Comparison of ENCODE assay signal across 9 cellular contexts in the genomic region with DNA sequence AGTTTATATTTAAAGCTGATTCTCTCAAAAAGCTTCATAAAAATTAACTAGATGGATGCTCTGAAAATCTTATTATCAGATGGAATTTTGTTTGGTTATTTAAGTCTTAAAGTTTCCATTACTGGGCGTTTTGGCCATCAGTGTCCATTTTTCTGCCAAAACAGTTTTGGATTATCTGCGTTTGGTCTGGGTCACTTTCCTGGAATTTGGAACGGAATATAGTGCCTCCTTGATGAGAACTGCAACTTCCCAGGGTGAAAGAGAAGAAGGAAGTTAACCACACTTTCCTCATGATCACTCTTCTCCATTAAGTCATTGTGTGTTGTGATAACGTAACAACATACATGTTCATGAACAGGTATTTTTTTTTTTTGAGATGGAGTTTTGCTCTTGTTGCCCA.
"Had no signal": no experiment of that assay in that cellular context is flagged by ENCODE, and none has a peak within 500 bp of the region (broad histone marks: within the 10 kb centered on the region; RNA-seq: fewer than 3 reads in every experiment).

No MANE protein-coding gene starts in this region.

- H3K4me1 Mint-ChIP-seq: GM23338, H9, IgD-negative memory B cell had no signal

- H3K4me3 Mint-ChIP-seq: GM23338, H9, IgD-negative memory B cell had no signal

- FAIRE-seq: H1, H54, HepG2 had no signal

- H3K27ac Mint-ChIP-seq: GM23338, H9, IgD-negative memory B cell had no signal

- H3K27ac ChIP-seq: HL-60 had no signal

- H3K4me3 ChIP-seq: GM23338 had no signal

- H3K36me3 Mint-ChIP-seq: IgD-negative memory B cell had no signal

- DNase-seq: H9, HCEC 1CT, KBM-7 had no signal

- H3K27me3 Mint-ChIP-seq: IgD-negative memory B cell had no signal

- H2AFZ ChIP-seq: GM23338 had no signal

- H3K4me2 ChIP-seq: GM23338 had no signal
